In the genomic region with DNA sequence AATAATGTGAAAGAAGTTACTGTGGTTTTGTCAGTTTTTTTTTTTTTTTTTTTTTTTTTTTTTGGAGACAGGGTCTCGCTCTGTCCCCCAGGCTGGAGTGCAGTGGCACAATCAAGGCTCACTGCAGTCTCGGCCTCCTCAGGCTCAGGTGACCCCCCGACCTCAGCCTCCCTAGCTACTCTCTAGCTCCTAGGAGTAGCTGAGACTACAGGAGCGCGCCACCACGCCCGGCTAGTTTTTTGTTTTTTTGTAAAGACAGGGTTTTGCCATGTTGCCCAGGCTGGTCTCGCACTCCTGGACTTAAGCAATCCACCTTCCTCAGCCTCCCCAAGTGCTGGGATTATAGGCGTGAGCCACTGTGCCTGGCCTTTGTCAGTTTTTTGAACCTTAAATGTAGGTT, we compare ENCODE assay signal across 1 cellular context.
TF ChIP-seq lines count a peak whose summit lies in the region.

No MANE protein-coding gene starts in this region.

TF ChIP-seq in HEK293T, 16 proteins besides CTCF, POLR2A, EP300 and RAD21:
- 0 out of 2 replicates have a peak, but pooled peaks have one; percentile 35 for TF ChIP-seq ZNF384 (IDR thresholded peaks at IDR 0.05)
